In genomic region chr3:64278631-64279030, GRCh38 we compare ENCODE assay signal across 1 cellular context.
TF ChIP-seq lines count a peak whose summit lies in the region.

No MANE protein-coding gene starts in this region.

TF ChIP-seq in SK-N-SH treated with all-trans-retinoic acid at 6 μM for 48 hours, 23 proteins besides CTCF, POLR2A, EP300 and RAD21 (continued from another document):
- TF ChIP-seq CSRNP3 (CRISPR knock-in tag; IDR thresholded peaks at IDR 0.05) (no peak), GLIS3 (CRISPR knock-in tag; IDR thresholded peaks at IDR 0.05) (no peak), PPARA (CRISPR knock-in tag; IDR thresholded peaks at IDR 0.05; ENCODE audit: borderline replicate concordance) (no peak), ZFP30 (CRISPR knock-in tag; IDR thresholded peaks at IDR 0.05) (no peak), TCF4 (CRISPR knock-in tag; IDR thresholded peaks at IDR 0.05; ENCODE audit: borderline replicate concordance) (no peak), ISL1 (CRISPR knock-in tag; IDR thresholded peaks at IDR 0.05) (no peak), POU6F1 (CRISPR knock-in tag; IDR thresholded peaks at IDR 0.05; ENCODE audit: borderline replicate concordance, low read depth) (no peak), ZFP3 (CRISPR knock-in tag; IDR thresholded peaks at IDR 0.05) (no peak), CREB5 (CRISPR knock-in tag; IDR thresholded peaks at IDR 0.05; ENCODE audit: low read depth) (no peak), ZC3H10 (CRISPR knock-in tag; IDR thresholded peaks at IDR 0.05) (no peak), ZNF8 (CRISPR knock-in tag; IDR thresholded peaks at IDR 0.05) (no peak), ARNTL (CRISPR knock-in tag; IDR thresholded peaks at IDR 0.05; ENCODE audit: borderline replicate concordance, low read depth) (no peak), BACH2 (CRISPR knock-in tag; IDR thresholded peaks at IDR 0.05; ENCODE audit: borderline replicate concordance) (no peak), TOX (CRISPR knock-in tag; IDR thresholded peaks at IDR 0.05; ENCODE audit: borderline replicate concordance) (no peak), OSR1 (CRISPR knock-in tag; IDR thresholded peaks at IDR 0.05) (no peak), ESRRG (CRISPR knock-in tag; IDR thresholded peaks at IDR 0.05) (no peak), ZNF70 (CRISPR knock-in tag; IDR thresholded peaks at IDR 0.05) (no peak)
TF ChIP-seq in SK-N-SH treated with all-trans-retinoic acid at 6 μM for 48 hours: peak in this region for 0.
